In the genomic region with DNA sequence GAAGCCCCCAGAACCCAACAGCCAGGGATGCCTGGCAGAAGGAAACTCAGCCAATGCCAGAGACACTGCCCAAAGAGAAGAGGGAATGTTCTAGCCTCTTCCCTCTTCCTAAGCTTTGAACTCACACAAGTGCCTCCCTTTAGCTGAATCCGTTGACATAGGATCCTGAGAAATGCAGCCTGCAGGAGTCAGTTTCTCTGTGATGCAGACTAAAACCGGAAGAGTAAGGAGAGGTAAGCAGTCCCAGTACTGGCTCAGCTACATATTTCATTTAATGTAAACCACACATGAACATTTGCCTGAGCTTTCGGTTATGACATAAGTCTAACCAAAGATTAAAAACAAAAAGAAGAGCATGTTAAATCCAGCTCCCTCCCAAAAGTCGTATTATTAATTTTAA, we compare ENCODE assay signal across 21 cellular contexts.
A peak's percentile ranks its signal among the peaks of the same experiment; 100 is the strongest.
DNase-seq lines count a peak whose midpoint lies in the region; ATAC-seq, FAIRE-seq and TF ChIP-seq lines count a peak whose summit lies in the region.
"Had no signal": no experiment of that assay in that cellular context is flagged by ENCODE, and none has a peak within 500 bp of the region (broad histone marks: within the 10 kb centered on the region; RNA-seq: fewer than 3 reads in every experiment).

No MANE protein-coding gene starts in this region.

- H2BK20ac ChIP-seq in H9 (ENCODE audit: low read depth, low read length, poor library complexity, severe bottlenecking) (no peak overlapping the region), H1 (ENCODE audit: low read length) (no peak overlapping the region)

- H3K27me3 ChIP-seq in H9 (ENCODE audit: insufficient read depth, low read length) (no peaks in the 10 kb centered on the region; the same call in 1 of the 2 replicates), H1 (replicated peaks in 1 of 4; ENCODE audit: control insufficient read depth in 3 of 4, extremely low read depth in 1 of 4, insufficient read depth in 3 of 4, low read length in 3 of 4) (no peaks in the 10 kb centered on the region), mesenchymal stem cell (ENCODE audit: control insufficient read depth in 1 of 2, insufficient read depth in 1 of 2, low read length in 2 of 2) (no peaks in the 10 kb centered on the region)
- H3K27me3 ChIP-seq: SJSA1 had no signal

- H3K79me1 ChIP-seq in H9 (ENCODE audit: insufficient read depth, low read depth, low read length, poor library complexity, severe bottlenecking) (no peaks in the 10 kb centered on the region), H1 (ENCODE audit: low read depth, low read length) (no peaks in the 10 kb centered on the region), mesenchymal stem cell (replicated peaks; ENCODE audit: low read length, poor library complexity, severe bottlenecking) (no peaks in the 10 kb centered on the region)

- CTCF ChIA-PET in H1 (lab: Charles Lee; ENCODE audit: partially characterized antibody): interaction anchor here (0.7 to 1.1 kb wide), 4 partner anchors 19 to 224 kb away, joined by 3 to 4 read pairs (median 3); no protein-coding TSS in a partner anchor

- no peaks in the 10 kb centered on the region for H3K4me1 ChIP-seq in H9 (ENCODE audit: insufficient read depth, low read length)
- H3K4me1 ChIP-seq in H1 (replicated peaks in 1 of 4; ENCODE audit: control insufficient read depth in 3 of 4, insufficient read depth in 4 of 4, low read length in 3 of 4): peaks cover 0 to 5% (median 3%) of the 10 kb centered on the region in 4 experiments; a peak in 2 of 7 replicates
- H3K4me1 ChIP-seq in mesenchymal stem cell (ENCODE audit: control insufficient read depth, insufficient read depth, low read depth, low read length): no peaks in the 10 kb centered on the region
- H3K4me1 ChIP-seq: SJSA1 had no signal

- H3K36me3 ChIP-seq in H1 (ENCODE audit: control insufficient read depth in 2 of 4, insufficient read depth in 4 of 4, low read length in 3 of 4): no peaks in the 10 kb centered on the region
- H3K36me3 ChIP-seq in mesenchymal stem cell (ENCODE audit: control insufficient read depth in 1 of 2, insufficient read depth in 2 of 2, low read depth in 1 of 2, low read length in 2 of 2): no peaks in the 10 kb centered on the region
- H3K36me3 ChIP-seq: SJSA1 had no signal

- H4K91ac ChIP-seq in H9 (ENCODE audit: insufficient read length, low read depth, low read length) (no peak overlapping the region), H1 (replicated peaks; ENCODE audit: insufficient read length, low read length) (no peak overlapping the region), mesenchymal stem cell (ENCODE audit: low read length) (no peak overlapping the region)

- H3K27me3 Mint-ChIP-seq in H9 (ENCODE audit: low read depth): no peaks in the 10 kb centered on the region
- H3K27me3 Mint-ChIP-seq: CD4-positive, CD25-positive, alpha-beta regulatory T cell; T-cell had no signal

- H2BK12ac ChIP-seq in H9 (ENCODE audit: insufficient read length, low read depth, low read length): no peak overlapping the region
- no peak overlapping the region for H2BK12ac ChIP-seq in H1 (ENCODE audit: low read depth, low read length)
- H2BK12ac ChIP-seq in mesenchymal stem cell (ENCODE audit: low read length in 2 of 2): no peak overlapping the region

- H3K23ac ChIP-seq in H9 (ENCODE audit: insufficient read length, low read depth, low read length) (no peak overlapping the region), H1 (ENCODE audit: insufficient read length) (no peak overlapping the region), mesenchymal stem cell (ENCODE audit: low read length in 2 of 2) (no peak overlapping the region)

- no peak overlapping the region for H3K18ac ChIP-seq in H9 (ENCODE audit: insufficient read length, low read depth, low read length)
- no peak overlapping the region for H3K18ac ChIP-seq in H1 (ENCODE audit: extremely low read depth, low read length)
- no peak overlapping the region for H3K18ac ChIP-seq in mesenchymal stem cell (ENCODE audit: low read depth in 1 of 2, low read length in 2 of 2)

- H3K4me3 ChIP-seq in H1 (ENCODE audit: extremely low read depth in 1 of 4, insufficient read depth in 2 of 4, low read depth in 3 of 4, low read length in 4 of 4): no peak overlapping the region
- no peak overlapping the region for H3K4me3 ChIP-seq in mesenchymal stem cell (ENCODE audit: insufficient read depth in 1 of 2, low read depth in 1 of 2, low read length in 2 of 2)
- H3K4me3 ChIP-seq: GM12878, K562, SJSA1 had no signal

- no peak overlapping the region; a peak in 1 of 7 replicates for H3K27ac Mint-ChIP-seq in H9
- H3K27ac Mint-ChIP-seq: CD4-positive, CD25-positive, alpha-beta regulatory T cell; T-cell had no signal

- DNase-seq in H9 (no peak), H1 (ENCODE audit: low read depth in 1 of 2, low spot score in 2 of 2) (no peak), mesenchymal stem cell (no peak), NCI-H146 (lab: John Stamatoyannopoulos, UW) (no peak), AG08395 (ENCODE audit: low spot score) (no peak), SIG-M5 treated with dmso at 0.1 percent for 504 hours (lab: John Stamatoyannopoulos, UW; ENCODE audit: unreplicated experiment) (no peak)
- DNase-seq: CD4-positive, CD25-positive, alpha-beta regulatory T cell; DMS153; Kasumi-1; MV-4-11; NCI-H1105 treated with DMSO at 0.1 percent for 48 hours; NCI-H2029; NCI-H2227 treated with DMSO at 0.1 percent for 48 hours; NCI-H526 treated with DMSO at 0.1 percent for 48 hours; T-cell had no signal

- H3K4ac ChIP-seq in H9 (ENCODE audit: low read depth, low read length) (no peak overlapping the region), H1 (replicated peaks; ENCODE audit: insufficient read length, low read depth, low read length) (no peak overlapping the region), mesenchymal stem cell (ENCODE audit: low read depth in 1 of 2, low read length in 2 of 2) (no peak overlapping the region)

- POLR2A ChIA-PET in H1 (lab: Charles Lee; ENCODE audit: partially characterized antibody): interaction anchor here (2.6 kb wide), 1 partner anchor 11 kb away, joined by 8 read pairs; no protein-coding TSS in a partner anchor

- TF ChIP-seq CTCF in H9 (conservative IDR thresholded peaks at IDR 0.05) (no peak), H1 (IDR thresholded peaks at IDR 0.05; ENCODE audit: control extremely low read depth in 1 of 3, insufficient read depth in 1 of 3, low read depth in 1 of 3, low read length in 3 of 3) (no peak)

- no peaks in the 10 kb centered on the region for H4K20me1 ChIP-seq in H9 (ENCODE audit: control insufficient read depth, insufficient read depth, insufficient read length)
- no peaks in the 10 kb centered on the region for H4K20me1 ChIP-seq in H1 (replicated peaks in 1 of 2; ENCODE audit: control insufficient read depth in 1 of 2, insufficient read depth in 2 of 2, low read length in 2 of 2)

- H3K4me1 Mint-ChIP-seq in H9: peaks cover 14% of the 10 kb centered on the region in 2 experiments
- H3K4me1 Mint-ChIP-seq: CD4-positive, CD25-positive, alpha-beta regulatory T cell; T-cell had no signal

- no peak for ATAC-seq in GM19351 (IDR thresholded peaks at IDR 0.05; ENCODE audit: unreplicated experiment)
- ATAC-seq: GM12878, HepG2, K562, Right ventricle myocardium inferior, T-cell had no signal

- no peak for TF ChIP-seq POLR2A in H1 (IDR thresholded peaks at IDR 0.05; ENCODE audit: control extremely low read depth in 1 of 2, low read depth in 2 of 2, low read length in 2 of 2)

- no peak overlapping the region for H3T11ph ChIP-seq in H9 (ENCODE audit: low read length)

- H2BK120ac ChIP-seq in H9 (ENCODE audit: low read depth, low read length, poor library complexity, severe bottlenecking) (no peak overlapping the region), H1 (replicated peaks; ENCODE audit: low read depth, low read length) (no peak overlapping the region), mesenchymal stem cell (ENCODE audit: low read depth, low read length) (no peak overlapping the region)

- no peak for FAIRE-seq in H1 (lab: Jason Lieb, UNC)
- FAIRE-seq: GM12878, HepG2, K562 had no signal

- H3K36me3 Mint-ChIP-seq in H9 (ENCODE audit: insufficient read depth in 1 of 3, low read depth in 3 of 3): no peaks in the 10 kb centered on the region; a peak in 2 of 7 replicates
- H3K36me3 Mint-ChIP-seq: CD4-positive, CD25-positive, alpha-beta regulatory T cell; T-cell had no signal

- no peak overlapping the region for H2BK15ac ChIP-seq in H9 (ENCODE audit: low read depth, low read length)
- no peak overlapping the region for H2BK15ac ChIP-seq in H1 (ENCODE audit: low read length)
- H2BK15ac ChIP-seq in mesenchymal stem cell (ENCODE audit: low read depth, poor library complexity, severe bottlenecking): peak overlapping the region; percentile 44

- H3K14ac ChIP-seq in H9 (ENCODE audit: insufficient read depth, low read length): no peak overlapping the region
- no peak overlapping the region for H3K14ac ChIP-seq in H1 (ENCODE audit: insufficient read length)
- no peak overlapping the region for H3K14ac ChIP-seq in mesenchymal stem cell (ENCODE audit: low read length in 2 of 2)

- WGBS in H9 (ENCODE audit: extremely low coverage, insufficient read length, low lambda C conversion rate): no CpG with 5 or more reads among the region's 4 CpGs
- WGBS in H1 (ENCODE audit: extremely low coverage in 1 of 2, insufficient coverage in 1 of 2, insufficient read length in 1 of 2, insufficient replicate concordance in 2 of 2, low coverage in 1 of 2, low lambda C conversion rate in 2 of 2, missing lambda C conversion rate in 1 of 2), 2 experiments: 49% methylated on average over 4 of the region's 4 CpGs; no CpG with 5 or more reads in 1 of the 2 experiments
- WGBS in mesenchymal stem cell: 71% methylated on average over 4 of the region's 4 CpGs

- no peak overlapping the region for H3K4me3 Mint-ChIP-seq in H9
- H3K4me3 Mint-ChIP-seq: CD4-positive, CD25-positive, alpha-beta regulatory T cell; T-cell had no signal

- TF ChIP-seq RAD21 in H1 (IDR thresholded peaks at IDR 0.05 in 1 of 2, conservative IDR thresholded peaks at IDR 0.05 in 1 of 2; ENCODE audit: low read depth in 2 of 2, low read length in 2 of 2): peak; percentile 12 to 19; a peak in 2 of 4 replicates

- TF ChIP-seq EP300 in H1 (IDR thresholded peaks at IDR 0.05; ENCODE audit: borderline replicate concordance in 1 of 2, low read depth in 2 of 2, low read length in 2 of 2): no peak

- no peak overlapping the region for H4K8ac ChIP-seq in H9 (replicated peaks; ENCODE audit: insufficient read length, low read depth, low read length)
- no peak overlapping the region for H4K8ac ChIP-seq in H1 (ENCODE audit: extremely low read depth, insufficient read depth, low read length)
- no peak overlapping the region for H4K8ac ChIP-seq in mesenchymal stem cell (ENCODE audit: low read length)

- H3K23me2 ChIP-seq in H9 (ENCODE audit: insufficient read length, low read depth, low read length, poor library complexity, severe bottlenecking) (no peaks in the 10 kb centered on the region), H1 (ENCODE audit: low read depth, low read length) (no peaks in the 10 kb centered on the region)

- no peak overlapping the region for H2BK5ac ChIP-seq in H9 (ENCODE audit: insufficient read length, low read length)
- H2BK5ac ChIP-seq in H1 (ENCODE audit: low read depth, low read length): no peak overlapping the region
- H2BK5ac ChIP-seq in mesenchymal stem cell (ENCODE audit: low read depth, low read length, poor library complexity, severe bottlenecking): no peak overlapping the region

- H3K27ac ChIP-seq in H9 (ENCODE audit: insufficient read length, low read depth, low read length): no peak overlapping the region
- no peak overlapping the region for H3K27ac ChIP-seq in H1 (ENCODE audit: low read depth, low read length)
- H3K27ac ChIP-seq in mesenchymal stem cell (ENCODE audit: low read length, poor library complexity, severe bottlenecking): no peak overlapping the region
- H3K27ac ChIP-seq: SJSA1 had no signal

- H3K9ac ChIP-seq in H9 (ENCODE audit: extremely low read depth, insufficient read length, low read length) (no peak overlapping the region), H1 (replicated peaks in 1 of 4; ENCODE audit: extremely low read depth in 1 of 4, low read depth in 3 of 4, low read length in 3 of 4) (no peak overlapping the region), mesenchymal stem cell (ENCODE audit: low read length) (no peak overlapping the region)

- H3K79me2 ChIP-seq in H9 (ENCODE audit: insufficient read depth, low read length): no peaks in the 10 kb centered on the region
- H3K79me2 ChIP-seq in H1 (ENCODE audit: control insufficient read depth in 1 of 2, insufficient read depth in 2 of 2, low read length in 2 of 2): no peaks in the 10 kb centered on the region

- H3K56ac ChIP-seq in H9 (ENCODE audit: insufficient read length, low read depth, low read length) (no peak overlapping the region), H1 (replicated peaks; ENCODE audit: insufficient read length, low read depth, low read length) (no peak overlapping the region)

- H2AFZ ChIP-seq in H9 (ENCODE audit: low read length): peak overlapping the region; percentile 83
- H2AFZ ChIP-seq in H1 (ENCODE audit: low read length): peak overlapping the region; percentile 81; the same call in 1 of the 2 replicates
- peak overlapping the region; percentile 42 for H2AFZ ChIP-seq in mesenchymal stem cell (ENCODE audit: low read depth, low read length)

- H3K9me3 Mint-ChIP-seq in H9: peaks cover 0 to 5% of the 10 kb centered on the region in 2 experiments; a peak in 1 of 5 replicates

- no peak overlapping the region for H2AK5ac ChIP-seq in H9 (ENCODE audit: insufficient read length, low read length)
- no peak overlapping the region for H2AK5ac ChIP-seq in H1 (ENCODE audit: low read depth, low read length)
- no peak overlapping the region for H2AK5ac ChIP-seq in mesenchymal stem cell (ENCODE audit: low read length, severe bottlenecking)

- H3K4me2 ChIP-seq in H9 (ENCODE audit: insufficient read depth, insufficient read length, low read length): no peak overlapping the region
- H3K4me2 ChIP-seq in H1 (ENCODE audit: insufficient read depth in 1 of 2, low read depth in 2 of 2, low read length in 2 of 2): no peak overlapping the region
- H3K4me2 ChIP-seq in mesenchymal stem cell (ENCODE audit: low read length, poor library complexity, severe bottlenecking): no peak overlapping the region

- H3K9me3 ChIP-seq in H9 (ENCODE audit: control insufficient read depth, low read depth, low read length): no peaks in the 10 kb centered on the region
- H3K9me3 ChIP-seq in H1 (ENCODE audit: insufficient read depth in 2 of 2, low read depth in 1 of 2, low read length in 1 of 2): no peaks in the 10 kb centered on the region
- no peaks in the 10 kb centered on the region for H3K9me3 ChIP-seq in mesenchymal stem cell (ENCODE audit: control insufficient read depth, low read length)
- H3K9me3 ChIP-seq: SJSA1 had no signal

- no peak overlapping the region for H4K5ac ChIP-seq in H9 (ENCODE audit: insufficient read length, low read depth, low read length)
- no peak overlapping the region for H4K5ac ChIP-seq in H1 (ENCODE audit: insufficient read length, low read depth, low read length)
